In the genomic region with DNA sequence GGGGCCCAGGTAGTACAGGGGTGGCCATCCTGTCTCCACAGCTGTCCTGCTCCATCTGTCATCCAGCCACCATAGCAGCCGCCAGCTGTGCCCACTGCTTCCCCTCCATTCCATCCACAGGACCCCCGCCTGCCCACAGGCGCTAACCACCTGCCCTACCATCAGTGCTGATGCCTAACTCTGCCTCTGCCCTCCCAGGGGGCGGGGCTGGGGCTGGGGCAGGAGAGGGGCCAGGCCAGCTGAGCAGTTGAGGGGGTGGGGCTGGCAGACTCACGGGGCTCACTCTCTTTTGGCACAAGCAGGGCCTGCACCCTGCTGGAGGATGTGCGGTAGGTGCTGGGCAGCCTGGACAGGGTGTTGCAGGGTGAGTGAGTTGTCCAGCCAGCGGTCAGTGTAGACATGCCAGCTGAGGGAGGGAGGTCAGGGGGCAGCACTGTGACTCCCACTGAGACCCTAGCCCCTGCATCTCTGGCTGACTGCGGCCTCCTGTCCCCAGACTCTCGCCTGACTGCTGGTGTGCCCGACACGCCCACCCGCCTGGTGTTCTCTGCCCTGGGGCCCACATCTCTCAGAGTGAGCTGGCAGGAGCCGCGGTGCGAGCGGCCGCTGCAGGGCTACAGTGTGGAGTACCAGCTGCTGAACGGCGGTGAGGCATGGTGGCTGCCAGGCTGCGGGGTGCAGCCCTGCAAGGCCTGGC, we compare ENCODE assay signal across 14 cellular contexts. TPM values are rescaled to one million over a fixed set of nuclear protein-coding genes. Genes with fewer than 3 reads are reported as not detected.
DNase-seq lines count a peak whose midpoint lies in the region; ATAC-seq and TF ChIP-seq lines count a peak whose summit lies in the region.
"Had no signal": no experiment of that assay in that cellular context is flagged by ENCODE, and none has a peak within 500 bp of the region (broad histone marks: within the 10 kb centered on the region; RNA-seq: fewer than 3 reads in every experiment).

No MANE protein-coding gene starts in this region.

- H3K4me1 Mint-ChIP-seq in activated CD8-positive, alpha-beta T cell treated with anti-CD3 and anti-CD28 coated beads for 36 hours (ENCODE audit: low read depth) = peaks cover 14% of the 10 kb centered on the region

- intact Hi-C loops in left ventricle myocardium superior (cut with micrococcal nuclease) = no loop called here
- intact Hi-C loops in heart right ventricle (cut with DNase I) = loop anchor here in 1 of 10 donors (10.0 kb wide), 1 partner anchor 331 kb away; no protein-coding TSS in a partner anchor
- intact Hi-C loops in activated CD8-positive, alpha-beta T cell treated with anti-CD3 and anti-CD28 coated beads for 36 hours (cut with micrococcal nuclease) = no loop called here

- H3K36me3 ChIP-seq in heart right ventricle = peaks cover 0 to 48% (median 0%) of the 10 kb centered on the region in 9 donors

- WGBS in heart right ventricle, 2 donors = 89 to 92% methylated on average over 20 of the region's 20 CpGs

- DNase-seq in left ventricle myocardium superior (peak; percentile 37), heart right ventricle (no peak), NCI-H69 (lab: John Stamatoyannopoulos, UW) (peak; percentile 78), foreskin keratinocyte (no peak), NCI-H345 treated with DMSO at 0.1 percent for 48 hours (lab: John Stamatoyannopoulos, UW; ENCODE audit: unreplicated experiment) (no peak)
- no peak for DNase-seq in activated CD8-positive, alpha-beta T cell treated with anti-CD3 and anti-CD28 coated beads for 36 hours
- DNase-seq in activated CD4-positive, CD25-positive, alpha-beta regulatory T cell (lab: John Stamatoyannopoulos, UW) = no peak
- DNase-seq: activated gamma-delta T cell; central memory CD4-positive, alpha-beta T cell; naive B cell; NCI-H1930 had no signal

- H3K27me3 ChIP-seq in heart right ventricle (no peaks in the 10 kb centered on the region), foreskin keratinocyte (no peaks in the 10 kb centered on the region)
- H3K27me3 ChIP-seq: Peyer's patch had no signal

- TF ChIP-seq CTCF in heart right ventricle (IDR thresholded peaks at IDR 0.05) (no peak), foreskin keratinocyte (conservative IDR thresholded peaks at IDR 0.05) (no peak)
- no peak for TF ChIP-seq CTCF in activated CD8-positive, alpha-beta T cell treated with anti-CD3 and anti-CD28 coated beads for 36 hours (IDR thresholded peaks at IDR 0.05)

- POLR2A ChIA-PET in activated CD8-positive, alpha-beta T cell treated with anti-CD3 and anti-CD28 coated beads for 36 hours (lab: Charles Lee) = interaction anchor here (2.1 to 11.2 kb wide), 3 partner anchors 9 to 68 kb away, joined by 5 to 215 read pairs (median 21); a partner anchor contains a TSS

- H3K4me1 ChIP-seq in heart right ventricle = peaks cover 3 to 16% (median 12%) of the 10 kb centered on the region in 9 donors
- no peaks in the 10 kb centered on the region for H3K4me1 ChIP-seq in foreskin keratinocyte

- no peak overlapping the region for H3K4me3 ChIP-seq in heart right ventricle
- H3K4me3 ChIP-seq: Peyer's patch, smooth muscle cell had no signal

- no peaks in the 10 kb centered on the region for H3K9me3 Mint-ChIP-seq in activated CD8-positive, alpha-beta T cell treated with anti-CD3 and anti-CD28 coated beads for 36 hours
- H3K9me3 Mint-ChIP-seq: naive B cell had no signal

- CTCF ChIA-PET in activated CD8-positive, alpha-beta T cell treated with anti-CD3 and anti-CD28 coated beads for 36 hours (lab: Charles Lee) = interaction anchor here (1.2 to 5.1 kb wide), 2 partner anchors 9 to 52 kb away, joined by 3 to 92 read pairs; a partner anchor contains a TSS

- H3K27me3 Mint-ChIP-seq in activated CD8-positive, alpha-beta T cell treated with anti-CD3 and anti-CD28 coated beads for 36 hours = no peaks in the 10 kb centered on the region
- H3K27me3 Mint-ChIP-seq: naive B cell had no signal

- H3K9me3 ChIP-seq in heart right ventricle = no peaks in the 10 kb centered on the region
- H3K9me3 ChIP-seq: Peyer's patch had no signal

- no peak overlapping the region for H3K4me3 Mint-ChIP-seq in activated CD8-positive, alpha-beta T cell treated with anti-CD3 and anti-CD28 coated beads for 36 hours

- ATAC-seq in left ventricle myocardium superior (no peak), heart right ventricle (no peak), foreskin keratinocyte (peak; percentile 65), GM18511 (IDR thresholded peaks at IDR 0.05; ENCODE audit: unreplicated experiment) (no peak)
- no peak for ATAC-seq in activated CD8-positive, alpha-beta T cell treated with anti-CD3 and anti-CD28 coated beads for 36 hours

- H3K27ac Mint-ChIP-seq in activated CD8-positive, alpha-beta T cell treated with anti-CD3 and anti-CD28 coated beads for 36 hours = no peak overlapping the region

- H3K27ac ChIP-seq in heart right ventricle (no peak overlapping the region), foreskin keratinocyte (no peak overlapping the region)
- H3K27ac ChIP-seq: Peyer's patch had no signal

- no peaks in the 10 kb centered on the region for H3K36me3 Mint-ChIP-seq in activated CD8-positive, alpha-beta T cell treated with anti-CD3 and anti-CD28 coated beads for 36 hours (ENCODE audit: low read depth)
- H3K36me3 Mint-ChIP-seq: naive B cell had no signal

RNA-seq across cellular contexts. Expression of a gene that starts 9.6 kb away (rescaled TPM):
- total RNA-seq in left ventricle myocardium superior (20.2 TPM), heart right ventricle (10 to 100 TPM in 6 of 10 donors, 1 to 10 TPM in 4; 5.2 to 26.4 (median 11.3) TPM), foreskin keratinocyte (6.8 and 8.3 TPM in 2 replicates)
- polyA plus RNA-seq in heart right ventricle (10 to 100 TPM; 29.2 to 44.6 TPM), foreskin keratinocyte (5.3 and 7.8 TPM in 2 replicates)
- 10 to 100 TPM; 43.4 to 50.7 TPM for total RNA-seq in activated CD8-positive, alpha-beta T cell treated with anti-CD3 and anti-CD28 coated beads for 36 hours

RNA-seq across cellular contexts. Expression of a gene that starts 29.3 kb away (rescaled TPM):
- 14.8 TPM for total RNA-seq in left ventricle myocardium superior
- total RNA-seq in heart right ventricle = 10 to 100 TPM; 11.6 to 19.1 (median 14.7) TPM
- 10 to 100 TPM; 12.9 to 21.3 TPM for polyA plus RNA-seq in heart right ventricle
- 15.0 and 16.3 TPM in 2 replicates for total RNA-seq in foreskin keratinocyte
- 11.3 and 12.7 TPM in 2 replicates for polyA plus RNA-seq in foreskin keratinocyte
- 10 to 100 TPM; 26.4 to 26.6 TPM for total RNA-seq in activated CD8-positive, alpha-beta T cell treated with anti-CD3 and anti-CD28 coated beads for 36 hours

RNA-seq across cellular contexts. Expression of a gene that starts 34.1 kb away (rescaled TPM):
- total RNA-seq in left ventricle myocardium superior (8.8 TPM), heart right ventricle (10 to 100 TPM in 2 of 10 donors, 1 to 10 TPM in 8; 4.7 to 11.3 (median 9.0) TPM), foreskin keratinocyte (956 and 1,415 TPM in 2 replicates)
- polyA plus RNA-seq in heart right ventricle (10 to 100 TPM in 1 of 2 donors, 1 to 10 TPM in 1; 4.6 to 17.0 TPM), foreskin keratinocyte (1,123 and 1,776 TPM in 2 replicates)
- 1 to 10 TPM in 1 of 2 experiments, under 1 TPM in 1; 0.69 to 1.8 TPM for total RNA-seq in activated CD8-positive, alpha-beta T cell treated with anti-CD3 and anti-CD28 coated beads for 36 hours

Comparison
In these comparisons a context has a peak if more than half of its experiments do, and no peak if none do; other contexts are left out.
1. DNase-seq: peak in left ventricle myocardium superior (single experiment) and NCI-H69 (single experiment); none in heart right ventricle (0 of 2), foreskin keratinocyte (0 of 2), activated CD8-positive, alpha-beta T cell treated with anti-CD3 and anti-CD28 coated beads for 36 hours (single experiment), activated CD4-positive, CD25-positive, alpha-beta regulatory T cell (0 of 4) and NCI-H345 treated with DMSO at 0.1 percent for 48 hours (single experiment).
2. RNA of a gene that starts 34.1 kb away (total RNA-seq): 956 to 1,415 TPM in foreskin keratinocyte; 4.7 to 11.3 TPM in heart right ventricle, 8.8 TPM in left ventricle myocardium superior (single experiment) and 0.69 to 1.8 TPM in activated CD8-positive, alpha-beta T cell treated with anti-CD3 and anti-CD28 coated beads for 36 hours; every median in the first group is over 10 times any median in the second.